7 cellular contexts compared by ENCODE assay signal in the genomic region with DNA sequence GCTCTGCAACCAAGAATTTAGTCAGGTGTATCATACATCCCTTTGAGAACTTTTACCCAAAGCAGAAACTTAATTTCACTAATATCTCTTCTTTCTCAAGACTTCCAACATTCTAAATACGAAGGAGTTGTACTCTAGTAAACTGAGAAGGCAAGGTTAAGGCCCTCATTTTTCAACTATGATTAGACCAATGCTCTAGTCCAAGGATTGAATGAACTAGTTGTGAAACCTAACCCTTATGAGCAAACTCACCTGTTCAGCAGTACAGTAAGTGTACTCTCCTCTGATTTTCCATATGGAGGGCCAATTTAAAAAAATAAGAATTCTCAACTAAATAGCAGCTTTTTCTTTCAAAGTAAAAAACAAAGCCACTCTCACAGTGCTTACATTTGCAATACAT.
"Had no signal": no experiment of that assay in that cellular context is flagged by ENCODE, and none has a peak within 500 bp of the region (broad histone marks: within the 10 kb centered on the region; RNA-seq: fewer than 3 reads in every experiment).

No MANE protein-coding gene starts in this region.

- ATAC-seq: HepG2, K562 had no signal

- H3K27ac ChIP-seq: HL-60 had no signal

- H3K4me3 ChIP-seq: K562 had no signal

- DNase-seq: IMR-90, KBM-7, KG1 had no signal

- FAIRE-seq: HepG2, HTR-8/SVneo, K562 had no signal
